In genomic region chr2:217853301-217853881, GRCh38 we compare ENCODE assay signal across 1 cellular context.
TF ChIP-seq lines count a peak whose summit lies in the region.

No MANE protein-coding gene starts in this region.

TF ChIP-seq in HCT116, 20 proteins besides CTCF, POLR2A, EP300 and RAD21 (continued from another document):
- TF ChIP-seq, protein P1, sequence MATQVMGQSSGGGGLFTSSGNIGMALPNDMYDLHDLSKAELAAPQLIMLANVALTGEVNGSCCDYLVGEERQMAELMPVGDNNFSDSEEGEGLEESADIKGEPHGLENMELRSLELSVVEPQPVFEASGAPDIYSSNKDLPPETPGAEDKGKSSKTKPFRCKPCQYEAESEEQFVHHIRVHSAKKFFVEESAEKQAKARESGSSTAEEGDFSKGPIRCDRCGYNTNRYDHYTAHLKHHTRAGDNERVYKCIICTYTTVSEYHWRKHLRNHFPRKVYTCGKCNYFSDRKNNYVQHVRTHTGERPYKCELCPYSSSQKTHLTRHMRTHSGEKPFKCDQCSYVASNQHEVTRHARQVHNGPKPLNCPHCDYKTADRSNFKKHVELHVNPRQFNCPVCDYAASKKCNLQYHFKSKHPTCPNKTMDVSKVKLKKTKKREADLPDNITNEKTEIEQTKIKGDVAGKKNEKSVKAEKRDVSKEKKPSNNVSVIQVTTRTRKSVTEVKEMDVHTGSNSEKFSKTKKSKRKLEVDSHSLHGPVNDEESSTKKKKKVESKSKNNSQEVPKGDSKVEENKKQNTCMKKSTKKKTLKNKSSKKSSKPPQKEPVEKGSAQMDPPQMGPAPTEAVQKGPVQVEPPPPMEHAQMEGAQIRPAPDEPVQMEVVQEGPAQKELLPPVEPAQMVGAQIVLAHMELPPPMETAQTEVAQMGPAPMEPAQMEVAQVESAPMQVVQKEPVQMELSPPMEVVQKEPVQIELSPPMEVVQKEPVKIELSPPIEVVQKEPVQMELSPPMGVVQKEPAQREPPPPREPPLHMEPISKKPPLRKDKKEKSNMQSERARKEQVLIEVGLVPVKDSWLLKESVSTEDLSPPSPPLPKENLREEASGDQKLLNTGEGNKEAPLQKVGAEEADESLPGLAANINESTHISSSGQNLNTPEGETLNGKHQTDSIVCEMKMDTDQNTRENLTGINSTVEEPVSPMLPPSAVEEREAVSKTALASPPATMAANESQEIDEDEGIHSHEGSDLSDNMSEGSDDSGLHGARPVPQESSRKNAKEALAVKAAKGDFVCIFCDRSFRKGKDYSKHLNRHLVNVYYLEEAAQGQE (IDR thresholded peaks at IDR 0.05; ENCODE audit: low read depth), result no peak
- TF ChIP-seq CEBPB (IDR thresholded peaks at IDR 0.05; ENCODE audit: low read depth) (no peak), ATF3 (IDR thresholded peaks at IDR 0.05) (no peak), EZH2phosphoT487 (IDR thresholded peaks at IDR 0.05; ENCODE audit: borderline replicate concordance) (no peak)
